In genomic region chr22:37626144-37626543, GRCh38 we compare ENCODE assay signal across 6 cellular contexts. TPM values are rescaled to one million over a fixed set of nuclear protein-coding genes. Genes with fewer than 3 reads are reported as not detected.
DNase-seq lines count a peak whose midpoint lies in the region; ATAC-seq and TF ChIP-seq lines count a peak whose summit lies in the region.

No MANE protein-coding gene starts in this region.

- H3K36me3 ChIP-seq in liver (ENCODE audit: control insufficient read depth in 4 of 4, insufficient read depth in 3 of 4, low read depth in 1 of 4, low read length in 3 of 4), result peaks cover 0 to 17% (median 7%) of the 10 kb centered on the region in 4 donors
- H3K36me3 ChIP-seq in aorta (ENCODE audit: control insufficient read depth in 1 of 2, insufficient read depth in 2 of 2, low read length in 1 of 2), result no peaks in the 10 kb centered on the region

- peak; percentile 85 for ATAC-seq in Right ventricle myocardium inferior
- ATAC-seq in aorta (ENCODE audit: low FRiP score), result peak; percentile 67

- peak; percentile 58 to 59 for TF ChIP-seq RAD21 in liver (IDR thresholded peaks at IDR 0.05)

- H3K9ac ChIP-seq in liver (ENCODE audit: low read depth in 1 of 2, low read length in 2 of 2), result peak overlapping the region in 1 of 2 donors; percentile 8

- no peaks in the 10 kb centered on the region for H3K27me3 ChIP-seq in liver (ENCODE audit: control insufficient read depth in 4 of 4, insufficient read depth in 4 of 4, low read length in 3 of 4)
- no peaks in the 10 kb centered on the region for H3K27me3 ChIP-seq in aorta (ENCODE audit: control insufficient read depth in 1 of 2, insufficient read depth in 2 of 2, low read length in 1 of 2)

- peak; percentile 88 for DNase-seq in Right ventricle myocardium inferior (ENCODE audit: missing footprints)
- DNase-seq in cardiac septum (ENCODE audit: low spot score), result no peak
- peak; percentile 86 to 91 for DNase-seq in aorta
- DNase-seq in NCI-H187 treated with DMSO at 0.1 percent for 48 hours (lab: John Stamatoyannopoulos, UW), result no peak
- no peak for DNase-seq in SW480 (ENCODE audit: low spot score)

- WGBS in liver, result 24% methylated on average over 11 of the region's 11 CpGs
- 13 to 14% methylated on average over 11 of the region's 11 CpGs for WGBS in aorta, 2 donors

- intact Hi-C loops in Right ventricle myocardium inferior (cut with DNase I), result loop anchor here (5.0 kb wide), 1 partner anchor 51 kb away; the partner anchor contains the start of gene LGALS1
- intact Hi-C loops in cardiac septum (cut with DNase I), result no loop called here
- intact Hi-C loops in aorta (cut with DNase I), result no loop called here

- no peak for TF ChIP-seq CTCF in liver (IDR thresholded peaks at IDR 0.05; ENCODE audit: low read depth, low read length, missing input control)

- H3K27ac ChIP-seq in liver (ENCODE audit: low read depth in 1 of 2, low read length in 2 of 2), result peak overlapping the region; percentile 78 to 85
- peak overlapping the region; percentile 3 to 66 for H3K27ac ChIP-seq in aorta (ENCODE audit: low read depth in 1 of 2, low read length in 2 of 2)

- no peaks in the 10 kb centered on the region for H3K9me3 ChIP-seq in liver (ENCODE audit: control insufficient read depth in 4 of 4, low read length in 3 of 4)
- no peaks in the 10 kb centered on the region for H3K9me3 ChIP-seq in aorta (ENCODE audit: control insufficient read depth, low read length)

- peaks cover 13 to 44% (median 38%) of the 10 kb centered on the region in 4 donors for H3K4me1 ChIP-seq in liver (ENCODE audit: control insufficient read depth in 4 of 4, insufficient read depth in 4 of 4, low read length in 3 of 4)
- no peaks in the 10 kb centered on the region for H3K4me1 ChIP-seq in aorta (ENCODE audit: control insufficient read depth in 1 of 2, insufficient read depth in 2 of 2, low read length in 2 of 2)

- H3K4me3 ChIP-seq in liver (ENCODE audit: low read depth in 1 of 3, low read length in 3 of 3) (no peak overlapping the region), aorta (ENCODE audit: low read length in 2 of 2) (no peak overlapping the region)

TF ChIP-seq in liver, 16 proteins besides CTCF, POLR2A, EP300 and RAD21:
- TF ChIP-seq JUND (IDR thresholded peaks at IDR 0.05), result peak in 1 of 2 donors; percentile 68
- no peak for TF ChIP-seq TAF1 (conservative IDR thresholded peaks at IDR 0.05)
- peak; percentile 87 to 93 for TF ChIP-seq RXRA (IDR thresholded peaks at IDR 0.05)
- no peak for TF ChIP-seq FOXA1 (IDR thresholded peaks at IDR 0.05)
- TF ChIP-seq NR2F2 (IDR thresholded peaks at IDR 0.05), result peak; percentile 26
- TF ChIP-seq YY1 (IDR thresholded peaks at IDR 0.05), result no peak
- no peak for TF ChIP-seq EGR1 (IDR thresholded peaks at IDR 0.05; ENCODE audit: low read depth in 2 of 2)
- no peak for TF ChIP-seq ZBTB33 (IDR thresholded peaks at IDR 0.05)
- peak; percentile 85 to 92 for TF ChIP-seq HNF4A (conservative IDR thresholded peaks at IDR 0.05)
- TF ChIP-seq MAX (IDR thresholded peaks at IDR 0.05), result no peak
- TF ChIP-seq GABPA (IDR thresholded peaks at IDR 0.05 in 1 of 2, conservative IDR thresholded peaks at IDR 0.05 in 1 of 2), result peak in 1 of 2 donors; percentile 45
- peak; percentile 98 for TF ChIP-seq SP1 (IDR thresholded peaks at IDR 0.05)
- TF ChIP-seq REST (IDR thresholded peaks at IDR 0.05), result peak; percentile 60
- TF ChIP-seq ATF3 (IDR thresholded peaks at IDR 0.05), result no peak
- peak; percentile 55 for TF ChIP-seq HNF4G (IDR thresholded peaks at IDR 0.05)
- TF ChIP-seq FOXA2 (IDR thresholded peaks at IDR 0.05), result no peak

RNA-seq across cellular contexts. Expression of gene SH3BP1, which starts 13.3 kb away (rescaled TPM):
- 1.5 TPM for total RNA-seq in Right ventricle myocardium inferior
- total RNA-seq in cardiac septum, result 2.3 TPM
- 1 to 10 TPM; 3.8 to 8.2 TPM for total RNA-seq in liver
- polyA plus RNA-seq in liver, result 1 to 10 TPM in 1 of 2 donors, under 1 TPM in 1; 0.24 to 1.7 TPM
- total RNA-seq in aorta, result 10 to 100 TPM in 1 of 2 donors, 1 to 10 TPM in 1; 7.2 to 18.2 TPM
- polyA plus RNA-seq in aorta, result 10 to 100 TPM in 1 of 2 donors, 1 to 10 TPM in 1; 3.5 to 14.8 TPM

RNA-seq across cellular contexts. Expression of gene GGA1, which starts 17.5 kb away (rescaled TPM):
- total RNA-seq in Right ventricle myocardium inferior, result 26.7 TPM
- total RNA-seq in cardiac septum, result 32.5 TPM
- 10 to 100 TPM; 17.4 to 26.4 TPM for total RNA-seq in liver
- 10 to 100 TPM; 15.1 to 18.2 TPM for polyA plus RNA-seq in liver
- total RNA-seq in aorta, result 10 to 100 TPM; 35.7 to 62.7 TPM
- polyA plus RNA-seq in aorta, result 10 to 100 TPM; 14.4 to 68.7 TPM

RNA-seq across cellular contexts. Expression of gene PDXP, which starts 32.4 kb away (rescaled TPM):
- 21.4 TPM for total RNA-seq in Right ventricle myocardium inferior
- total RNA-seq in cardiac septum, result 24.1 TPM
- 10 to 100 TPM; 23.4 to 32.4 TPM for total RNA-seq in liver
- 10 to 100 TPM; 24.7 to 42.2 TPM for polyA plus RNA-seq in liver
- total RNA-seq in aorta, result 1 to 10 TPM; 4.0 to 5.5 TPM
- 10 to 100 TPM in 1 of 2 donors, 1 to 10 TPM in 1; 4.7 to 16.2 TPM for polyA plus RNA-seq in aorta

RNA-seq across cellular contexts. Expression of gene LGALS2, which starts 46.3 kb away (rescaled TPM):
- total RNA-seq in Right ventricle myocardium inferior (0.60 TPM), cardiac septum (not detected), liver (1 to 10 TPM in 1 of 2 donors, under 1 TPM in 1; 0.33 to 3.4 TPM), aorta (1 to 10 TPM in 1 of 2 donors, not detected in 1; 2.1 TPM)
- polyA plus RNA-seq in liver (1 to 10 TPM in 1 of 2 donors, under 1 TPM in 1; 0.81 to 2.3 TPM), aorta (10 to 100 TPM in 1 of 2 donors, not detected in 1; 22.8 TPM)

RNA-seq across cellular contexts. Expression of gene LGALS1, which starts 49.3 kb away (rescaled TPM):
- 1,345 TPM for total RNA-seq in Right ventricle myocardium inferior
- 1,015 TPM for total RNA-seq in cardiac septum
- total RNA-seq in liver, result 10 to 100 TPM; 35.6 to 74.9 TPM
- 100 to 1,000 TPM; 108 to 138 TPM for polyA plus RNA-seq in liver
- total RNA-seq in aorta, result 1,000 to 10,000 TPM; 1,050 to 1,178 TPM
- polyA plus RNA-seq in aorta, result 1,000 to 10,000 TPM; 1,845 to 3,139 TPM

Comparison
In these comparisons a context has a peak if more than half of its experiments do, and no peak if none do; other contexts are left out.
1. DNase-seq: peak in Right ventricle myocardium inferior (single experiment) and aorta (2 of 2); none in cardiac septum (single experiment), NCI-H187 treated with DMSO at 0.1 percent for 48 hours (single experiment) and SW480 (single experiment).